20 cellular contexts compared by ENCODE assay signal in genomic region chr12:92304335-92305066, GRCh38.
A peak's percentile ranks its signal among the peaks of the same experiment; 100 is the strongest.
DNase-seq lines count a peak whose midpoint lies in the region; ATAC-seq and TF ChIP-seq lines count a peak whose summit lies in the region.
"Had no signal": no experiment of that assay in that cellular context is flagged by ENCODE, and none has a peak within 500 bp of the region (broad histone marks: within the 10 kb centered on the region; RNA-seq: fewer than 3 reads in every experiment).

No MANE protein-coding gene starts in this region.

- H4K8ac ChIP-seq in neuronal stem cell (ENCODE audit: low read depth, low read length) = no peak overlapping the region

- no peak overlapping the region for H2BK120ac ChIP-seq in neuronal stem cell (ENCODE audit: low read depth, low read length)

- no peak overlapping the region for H2BK5ac ChIP-seq in neuronal stem cell (ENCODE audit: low read length)

- WGBS in heart right ventricle, 2 donors = 44 to 48% methylated on average over 5 of the region's 5 CpGs
- WGBS in neuronal stem cell (ENCODE audit: extremely low coverage in 2 of 2, insufficient read length in 2 of 2, insufficient replicate concordance in 1 of 2), 2 donors = no CpG with 5 or more reads among the region's 5 CpGs

- H2AFZ ChIP-seq in neuronal stem cell (ENCODE audit: low read length) = peak overlapping the region; percentile 65
- H2AFZ ChIP-seq in MM.1S (ENCODE audit: low read length) = no peak overlapping the region

- H2AK5ac ChIP-seq in neuronal stem cell (ENCODE audit: low read depth, low read length) = no peak overlapping the region

- no peak overlapping the region for H3K4ac ChIP-seq in neuronal stem cell (ENCODE audit: low read length)

- no peak overlapping the region for H3K4me2 ChIP-seq in neuronal stem cell (ENCODE audit: insufficient read depth, low read length, poor library complexity, severe bottlenecking)
- no peak overlapping the region for H3K4me2 ChIP-seq in MM.1S (ENCODE audit: low read depth, low read length)

- no peaks in the 10 kb centered on the region for H4K20me1 ChIP-seq in MM.1S (ENCODE audit: insufficient read depth, low read length)

- no peaks in the 10 kb centered on the region for H3K9me2 ChIP-seq in MM.1S (replicated peaks; ENCODE audit: insufficient read depth, low read length)

- H3K27me3 ChIP-seq in heart right ventricle = no peaks in the 10 kb centered on the region
- H3K27me3 ChIP-seq in neuronal stem cell (ENCODE audit: control insufficient read depth in 3 of 3, insufficient read depth in 3 of 3, low read depth in 1 of 3, low read length in 3 of 3) = no peaks in the 10 kb centered on the region
- no peaks in the 10 kb centered on the region for H3K27me3 ChIP-seq in MM.1S (replicated peaks; ENCODE audit: insufficient read depth, low read length)
- H3K27me3 ChIP-seq: Peyer's patch had no signal

- intact Hi-C loops in heart right ventricle (cut with DNase I) = loop anchor here in 2 of 10 donors (5.0 to 10.0 kb wide), 2 partner anchors 157 to 260 kb away; partner anchors contain the start of gene BTG1 (in 1 of the 2)
- intact Hi-C loops in head of caudate nucleus (cut with DNase I) = no loop called here

- H3K79me1 ChIP-seq in neuronal stem cell (ENCODE audit: low read depth, low read length) = no peaks in the 10 kb centered on the region

- H3K9me3 ChIP-seq in heart right ventricle = no peaks in the 10 kb centered on the region
- H3K9me3 ChIP-seq in neuronal stem cell (replicated peaks in 1 of 2; ENCODE audit: control insufficient read depth in 2 of 2, insufficient read depth in 1 of 2, low read depth in 1 of 2, low read length in 2 of 2) = no peaks in the 10 kb centered on the region
- no peaks in the 10 kb centered on the region for H3K9me3 ChIP-seq in MM.1S (replicated peaks; ENCODE audit: insufficient read depth, low read length)
- H3K9me3 ChIP-seq: Peyer's patch had no signal

- ATAC-seq in heart right ventricle = peak; percentile 47 to 95 (median 84)
- ATAC-seq: activated naive CD4-positive, alpha-beta T cell treated with anti-CD3 and anti-CD28 coated beads, Interleukin-2, amount 50 U/mL, for 72 hours; natural killer cell had no signal

- TF ChIP-seq CTCF in heart right ventricle (IDR thresholded peaks at IDR 0.05) = no peak
- no peak for TF ChIP-seq CTCF in MM.1S (IDR thresholded peaks at IDR 0.05; ENCODE audit: low read length)

- H3K4me3 ChIP-seq in heart right ventricle (no peak overlapping the region), neuronal stem cell (ENCODE audit: low read length in 2 of 2) (no peak overlapping the region), MM.1S (ENCODE audit: low read length) (no peak overlapping the region)
- H3K4me3 ChIP-seq: lung, Peyer's patch had no signal

- H3K14ac ChIP-seq in neuronal stem cell (ENCODE audit: low read length) = no peak overlapping the region

- no peak overlapping the region for H3K23ac ChIP-seq in neuronal stem cell (ENCODE audit: low read depth, low read length, poor library complexity)

- H4K91ac ChIP-seq in neuronal stem cell (ENCODE audit: low read depth, low read length, poor library complexity) = no peak overlapping the region

- no peaks in the 10 kb centered on the region for H3K79me2 ChIP-seq in MM.1S (ENCODE audit: low read length)

- H3K36me3 ChIP-seq in heart right ventricle (no peaks in the 10 kb centered on the region), neuronal stem cell (replicated peaks in 1 of 2; ENCODE audit: control insufficient read depth in 2 of 2, insufficient read depth in 2 of 2, low read length in 2 of 2) (no peaks in the 10 kb centered on the region), MM.1S (replicated peaks; ENCODE audit: insufficient read depth, low read length) (no peaks in the 10 kb centered on the region)
- H3K36me3 ChIP-seq: Peyer's patch had no signal

- no peak overlapping the region for H2BK12ac ChIP-seq in neuronal stem cell (ENCODE audit: low read length)

- H2BK15ac ChIP-seq in neuronal stem cell (ENCODE audit: low read length) = no peak overlapping the region

- no peaks in the 10 kb centered on the region for H3F3A ChIP-seq in MM.1S (ENCODE audit: insufficient read depth, low read length)

- H3K4me1 ChIP-seq in heart right ventricle (peaks cover 0 to 35% (median 23%) of the 10 kb centered on the region in 9 donors), neuronal stem cell (ENCODE audit: control insufficient read depth in 2 of 2, insufficient read depth in 1 of 2, low read depth in 1 of 2, low read length in 2 of 2) (peaks cover 12 to 21% of the 10 kb centered on the region in 2 donors), MM.1S (ENCODE audit: low read length) (no peaks in the 10 kb centered on the region)
- H3K4me1 ChIP-seq: Peyer's patch had no signal

- DNase-seq in COLO829 (ENCODE audit: low spot score) = peak; percentile 22
- DNase-seq in SK-MEL-5 (ENCODE audit: low read depth, low spot score) = peak; percentile 17
- DNase-seq in heart right ventricle = peak in 1 of 2 donors; percentile 31
- DNase-seq in neuronal stem cell (ENCODE audit: low spot score) = peak; percentile 57
- DNase-seq in DMS 273 treated with DMSO at 0.1 percent for 48 hours (lab: John Stamatoyannopoulos, UW) = no peak
- no peak for DNase-seq in MM.1S
- DNase-seq in head of caudate nucleus = no peak
- DNase-seq in DMS 273 (lab: John Stamatoyannopoulos, UW; ENCODE audit: unreplicated experiment) = no peak
- DNase-seq: activated CD4-positive, alpha-beta T cell treated with anti-CD3 and anti-CD28 coated beads, Interleukin-2, amount 50 U/mL, for 48 hours; activated T-cell treated with anti-CD3 and anti-CD28 coated beads, Interleukin-2, amount 50 U/mL, for 48 hours; caudate nucleus; COR-L47; GDM1; natural killer cell; NCI-H1930; Peyer's patch; right cardiac atrium; substantia nigra had no signal

- no peak overlapping the region for H3K9ac ChIP-seq in neuronal stem cell (ENCODE audit: low read depth, low read length, poor library complexity)
- H3K9ac ChIP-seq in MM.1S (ENCODE audit: low read length) = no peak overlapping the region

- peak overlapping the region in 9 of 10 donors; percentile 11 to 78 (median 51) for H3K27ac ChIP-seq in heart right ventricle
- H3K27ac ChIP-seq in neuronal stem cell (replicated peaks; ENCODE audit: low read length) = peak overlapping the region; percentile 66
- no peak overlapping the region for H3K27ac ChIP-seq in MM.1S (ENCODE audit: low read length)
- H3K27ac ChIP-seq: Peyer's patch had no signal

- in situ Hi-C loops in SK-MEL-5 (cut with HindIII; ENCODE audit: low pct_unique_long_range_greater_than_20kb, low sequenced_read_pairs) = no loop called here

- H3K18ac ChIP-seq in neuronal stem cell (ENCODE audit: low read length) = no peak overlapping the region

Comparison
In these comparisons a context has a peak if more than half of its experiments do, and no peak if none do; other contexts are left out.
1. DNase-seq: peak in COLO829 (single experiment), SK-MEL-5 (single experiment) and neuronal stem cell (single experiment); none in DMS 273 treated with DMSO at 0.1 percent for 48 hours (single experiment), MM.1S (single experiment), head of caudate nucleus (0 of 42) and DMS 273 (single experiment).